In the genomic region with DNA sequence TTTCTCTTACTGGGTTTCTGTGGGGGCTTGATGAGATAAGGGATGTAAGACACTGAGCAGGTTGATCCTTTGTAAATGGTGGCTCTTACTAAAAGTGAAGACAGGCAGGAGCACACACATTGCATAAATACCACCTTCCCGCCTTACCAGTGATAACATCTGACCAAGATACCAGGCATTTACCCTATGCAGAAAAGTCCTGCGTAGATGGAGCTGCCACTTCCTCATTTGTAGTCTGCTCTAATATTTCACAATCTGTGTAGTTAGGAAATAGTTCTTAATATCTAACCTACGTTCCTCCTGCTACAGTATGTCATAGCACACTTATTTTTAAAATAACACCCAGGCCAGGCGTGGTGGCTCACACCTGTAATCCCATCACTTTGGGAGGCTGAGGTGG, we compare ENCODE assay signal across 15 cellular contexts. TPM values are rescaled to one million over a fixed set of nuclear protein-coding genes. Genes with fewer than 3 reads are reported as not detected.
DNase-seq lines count a peak whose midpoint lies in the region; ATAC-seq, FAIRE-seq and TF ChIP-seq lines count a peak whose summit lies in the region.
"Had no signal": no experiment of that assay in that cellular context is flagged by ENCODE, and none has a peak within 500 bp of the region (broad histone marks: within the 10 kb centered on the region; RNA-seq: fewer than 3 reads in every experiment).

No MANE protein-coding gene starts in this region.

- no peak for FAIRE-seq in small intestine (lab: Jason Lieb, UNC)
- FAIRE-seq: colon had no signal

- TF ChIP-seq CTCF in HL-60 (IDR thresholded peaks at IDR 0.05; ENCODE audit: insufficient read depth, low read length), result no peak
- no peak for TF ChIP-seq CTCF in heart left ventricle (IDR thresholded peaks at IDR 0.05)
- no peak for TF ChIP-seq CTCF in CD4-positive, alpha-beta T cell (IDR thresholded peaks at IDR 0.05)

- intact Hi-C loops in heart left ventricle (cut with DNase I), result no loop called here
- intact Hi-C loops in CD4-positive, alpha-beta T cell (cut with DNase I, micrococcal nuclease), result no loop called here

- H3K9me3 Mint-ChIP-seq in CD4-positive, alpha-beta T cell, result no peaks in the 10 kb centered on the region
- H3K9me3 Mint-ChIP-seq: activated CD8-positive, alpha-beta T cell treated with anti-CD3 and anti-CD28 coated beads for 36 hours; activated naive CD4-positive, alpha-beta T cell treated with anti-CD3 and anti-CD28 coated beads, Interleukin-2, amount 50 U/mL, for 24 hours had no signal

- peaks cover 0 to 36% (median 6%) of the 10 kb centered on the region in 12 donors for H3K4me1 ChIP-seq in heart left ventricle
- H3K4me1 ChIP-seq in small intestine (ENCODE audit: control insufficient read depth in 2 of 2, insufficient read depth in 1 of 2, low read depth in 1 of 2, low read length in 1 of 2), result peaks cover 0 to 2% of the 10 kb centered on the region in 2 donors

- no peak overlapping the region for H3K4me3 ChIP-seq in HL-60 (replicated peaks; ENCODE audit: insufficient read depth, low read length)
- no peak overlapping the region for H3K4me3 ChIP-seq in heart left ventricle
- no peak overlapping the region for H3K4me3 ChIP-seq in small intestine (ENCODE audit: low read depth in 1 of 2, low read length in 2 of 2)

- WGBS in heart left ventricle, 4 donors, result 87 to 94% (median 89%) methylated on average over 4 of the region's 4 CpGs
- WGBS in small intestine, 3 donors, result 63 to 79% (median 77%) methylated on average over 4 of the region's 4 CpGs

- H3K4me3 Mint-ChIP-seq in CD4-positive, alpha-beta T cell, result no peak overlapping the region
- H3K4me3 Mint-ChIP-seq: activated CD8-positive, alpha-beta T cell treated with anti-CD3 and anti-CD28 coated beads for 36 hours; activated naive CD4-positive, alpha-beta T cell treated with anti-CD3 and anti-CD28 coated beads, Interleukin-2, amount 50 U/mL, for 24 hours had no signal

- peaks cover 5% of the 10 kb centered on the region for H3K27me3 Mint-ChIP-seq in CD4-positive, alpha-beta T cell
- H3K27me3 Mint-ChIP-seq: activated CD8-positive, alpha-beta T cell treated with anti-CD3 and anti-CD28 coated beads for 36 hours; activated naive CD4-positive, alpha-beta T cell treated with anti-CD3 and anti-CD28 coated beads, Interleukin-2, amount 50 U/mL, for 24 hours had no signal

- H3K27ac ChIP-seq in HL-60 (replicated peaks) (peak overlapping the region; percentile 78), heart left ventricle (peak overlapping the region in 8 of 12 donors; percentile 31 to 85 (median 56)), small intestine (ENCODE audit: low read depth in 1 of 2, low read length in 1 of 2) (no peak overlapping the region)
- no peak overlapping the region for H3K27ac ChIP-seq in CD4-positive, alpha-beta T cell (ENCODE audit: low read depth, low read length)

- H3K4me1 Mint-ChIP-seq in CD4-positive, alpha-beta T cell (ENCODE audit: low read depth), result no peaks in the 10 kb centered on the region
- H3K4me1 Mint-ChIP-seq: activated naive CD4-positive, alpha-beta T cell treated with anti-CD3 and anti-CD28 coated beads, Interleukin-2, amount 50 U/mL, for 24 hours had no signal

- no peaks in the 10 kb centered on the region for H3K36me3 ChIP-seq in heart left ventricle
- no peaks in the 10 kb centered on the region for H3K36me3 ChIP-seq in small intestine (ENCODE audit: control insufficient read depth in 2 of 2, insufficient read depth in 2 of 2, low read length in 2 of 2)

- H3K27me3 ChIP-seq in HL-60 (ENCODE audit: insufficient read depth, poor library complexity, severe bottlenecking) (no peaks in the 10 kb centered on the region), heart left ventricle (no peaks in the 10 kb centered on the region), small intestine (ENCODE audit: control insufficient read depth in 2 of 2, insufficient read depth in 2 of 2, low read length in 2 of 2) (no peaks in the 10 kb centered on the region)
- H3K27me3 ChIP-seq in CD4-positive, alpha-beta T cell (ENCODE audit: control insufficient read depth, insufficient read depth, low read length), result no peaks in the 10 kb centered on the region

- TF ChIP-seq POLR2A in heart left ventricle (IDR thresholded peaks at IDR 0.05), result no peak

- POLR2A ChIA-PET in CD4-positive, alpha-beta T cell (lab: Charles Lee), result no interaction called here

- H3K36me3 Mint-ChIP-seq in CD4-positive, alpha-beta T cell (ENCODE audit: low read depth), result no peaks in the 10 kb centered on the region
- H3K36me3 Mint-ChIP-seq: activated naive CD4-positive, alpha-beta T cell treated with anti-CD3 and anti-CD28 coated beads, Interleukin-2, amount 50 U/mL, for 24 hours had no signal

- CTCF ChIA-PET in CD4-positive, alpha-beta T cell (lab: Charles Lee), result interaction anchor here (1.1 kb wide), 1 partner anchor 18 kb away, joined by 3 read pairs; no protein-coding TSS in a partner anchor

- DNase-seq in HL-60 (ENCODE audit: low read depth in 1 of 2, low spot score in 1 of 2) (peak; percentile 95), SKM-1 (lab: John Stamatoyannopoulos, UW; ENCODE audit: unreplicated experiment) (peak; percentile 97), heart left ventricle (no peak), small intestine (peak; percentile 37), HuH-7.5 (ENCODE audit: low spot score) (no peak), G401 (ENCODE audit: low spot score) (no peak)
- no peak for DNase-seq in CD4-positive, alpha-beta T cell
- no peak for DNase-seq in stimulated activated naive CD4-positive, alpha-beta T cell (lab: John Stamatoyannopoulos, UW)
- DNase-seq: activated CD8-positive, alpha-beta T cell treated with anti-CD3 and anti-CD28 coated beads for 36 hours; C1 segment of cervical spinal cord; islet precursor cell; NCI-H2029; stimulated activated CD8-positive, alpha-beta memory T cell treated with anti-CD3 and anti-CD28 coated beads, Interleukin-4, amount 100 ng/mL, for 48 hours had no signal

- in situ Hi-C loops in G401 (cut with HindIII; ENCODE audit: low sequenced_read_pairs), result no loop called here

- peak in 3 of 4 donors; percentile 48 to 73 (median 61) for ATAC-seq in heart left ventricle
- ATAC-seq in CD4-positive, alpha-beta T cell (ENCODE audit: poor library complexity), result no peak
- ATAC-seq: activated CD8-positive, alpha-beta T cell treated with anti-CD3 and anti-CD28 coated beads for 36 hours had no signal

- no peaks in the 10 kb centered on the region for H3K9me3 ChIP-seq in heart left ventricle
- no peaks in the 10 kb centered on the region for H3K9me3 ChIP-seq in small intestine (ENCODE audit: control insufficient read depth, low read depth)
- H3K9me3 ChIP-seq in CD4-positive, alpha-beta T cell (ENCODE audit: control insufficient read depth, low read length), result no peaks in the 10 kb centered on the region

- no peak overlapping the region for H3K27ac Mint-ChIP-seq in CD4-positive, alpha-beta T cell
- H3K27ac Mint-ChIP-seq: activated CD8-positive, alpha-beta T cell treated with anti-CD3 and anti-CD28 coated beads for 36 hours; activated naive CD4-positive, alpha-beta T cell treated with anti-CD3 and anti-CD28 coated beads, Interleukin-2, amount 50 U/mL, for 24 hours had no signal

RNA-seq across cellular contexts. Expression of gene SWAP70, which starts 23.9 kb away (rescaled TPM):
- total RNA-seq in heart left ventricle, result 10 to 100 TPM; 16.7 to 38.5 (median 24.0) TPM
- 10 to 100 TPM in 1 of 2 donors, 1 to 10 TPM in 1; 6.0 to 18.9 TPM for polyA plus RNA-seq in heart left ventricle
- 10 to 100 TPM; 12.2 to 12.9 (median 12.3) TPM for polyA plus RNA-seq in small intestine
- 1 to 10 TPM; 4.0 to 4.1 TPM for total RNA-seq in CD4-positive, alpha-beta T cell
- 28.9 and 45.9 TPM in 2 replicates for total RNA-seq in G401 (2014; rRNA removed; shearing (Covaris generic))

Comparison
In these comparisons a context has a peak if more than half of its experiments do, and no peak if none do; other contexts are left out.
1. DNase-seq: peak in HL-60 (2 of 2), SKM-1 (single experiment) and small intestine (single experiment); none in heart left ventricle (0 of 5), HuH-7.5 (single experiment), CD4-positive, alpha-beta T cell (0 of 10), G401 (single experiment) and stimulated activated naive CD4-positive, alpha-beta T cell (0 of 6).
2. H3K27ac ChIP-seq: peak in HL-60 (single experiment) and heart left ventricle (8 of 12); none in small intestine (0 of 2) and CD4-positive, alpha-beta T cell (single experiment).